In the genomic region with DNA sequence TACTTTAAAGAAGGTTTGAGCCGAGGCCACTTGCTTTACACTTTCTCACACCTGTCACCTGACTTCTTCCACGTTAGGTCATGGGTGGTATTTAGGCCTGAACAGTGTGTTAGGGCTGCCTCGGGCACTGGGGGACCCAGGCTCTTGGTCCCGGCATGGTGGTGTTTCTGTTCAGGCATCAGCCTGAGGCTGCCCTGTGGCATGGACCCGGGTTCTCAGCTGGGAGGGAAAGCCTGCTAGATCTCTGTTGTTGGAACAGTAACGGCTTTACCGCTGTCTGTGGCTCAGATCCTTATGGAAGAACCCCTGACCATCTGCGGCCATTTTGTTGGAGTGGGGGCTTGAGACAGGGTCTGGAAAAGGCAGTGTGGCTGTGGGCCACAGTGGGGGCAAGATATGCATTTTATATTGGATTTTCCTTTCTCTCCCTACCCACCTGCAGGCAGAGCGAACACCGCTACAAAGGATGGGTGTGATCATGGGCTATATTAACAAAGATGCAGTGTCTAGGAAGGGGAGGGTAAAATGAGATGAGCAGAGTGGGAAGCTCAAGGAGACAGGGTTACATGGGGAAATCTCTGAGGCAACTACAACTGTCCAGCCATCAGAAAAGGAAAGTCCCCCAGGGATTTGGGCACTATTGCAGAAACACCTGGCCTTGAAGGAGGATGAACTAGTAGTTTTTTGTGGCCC, we compare ENCODE assay signal across 9 cellular contexts. TPM values are rescaled to one million over a fixed set of nuclear protein-coding genes. Genes with fewer than 3 reads are reported as not detected.
DNase-seq lines count a peak whose midpoint lies in the region; ATAC-seq and TF ChIP-seq lines count a peak whose summit lies in the region.
"Had no signal": no experiment of that assay in that cellular context is flagged by ENCODE, and none has a peak within 500 bp of the region (broad histone marks: within the 10 kb centered on the region; RNA-seq: fewer than 3 reads in every experiment).

No MANE protein-coding gene starts in this region.

- H3K4me2 ChIP-seq in Loucy (ENCODE audit: low read depth, low read length, poor library complexity, severe bottlenecking) (peak overlapping the region; percentile 83), neuronal stem cell (ENCODE audit: insufficient read depth, low read length, poor library complexity, severe bottlenecking) (peak overlapping the region; percentile 38)

- no peaks in the 10 kb centered on the region for H3K9me2 ChIP-seq in Loucy (replicated peaks; ENCODE audit: low read depth, low read length)

- peak; percentile 80 for DNase-seq in DMS53 (lab: John Stamatoyannopoulos, UW)
- DNase-seq in DMS53 treated with DMSO at 0.1 percent for 48 hours (lab: John Stamatoyannopoulos, UW; ENCODE audit: unreplicated experiment) = no peak
- no peak for DNase-seq in breast epithelium (ENCODE audit: low spot score in 2 of 2)
- no peak for DNase-seq in neuronal stem cell (ENCODE audit: low spot score)
- DNase-seq in left lobe of liver (ENCODE audit: low spot score) = no peak

- TF ChIP-seq CTCF in Loucy (conservative IDR thresholded peaks at IDR 0.05; ENCODE audit: low read length) = no peak
- TF ChIP-seq CTCF in breast epithelium (IDR thresholded peaks at IDR 0.05) = no peak

- peak overlapping the region; percentile 38 for H3K18ac ChIP-seq in neuronal stem cell (ENCODE audit: low read length)

- WGBS in neuronal stem cell (ENCODE audit: extremely low coverage in 2 of 2, insufficient read length in 2 of 2, insufficient replicate concordance in 1 of 2), 2 donors = no CpG with 5 or more reads among the region's 10 CpGs

- no peak overlapping the region for H3K23ac ChIP-seq in neuronal stem cell (ENCODE audit: low read depth, low read length, poor library complexity)

- no peaks in the 10 kb centered on the region for H3K79me2 ChIP-seq in Loucy (ENCODE audit: insufficient read depth, low read length)

- no peak overlapping the region for H2BK5ac ChIP-seq in neuronal stem cell (ENCODE audit: low read length)

- H2AFZ ChIP-seq in Loucy (ENCODE audit: low read length) = peak overlapping the region; percentile 96
- H2AFZ ChIP-seq in neuronal stem cell (ENCODE audit: low read length) = peak overlapping the region; percentile 100

- H3K4me1 ChIP-seq in Loucy (ENCODE audit: insufficient read depth, low read length, poor library complexity, severe bottlenecking) (peaks cover 8% of the 10 kb centered on the region), breast epithelium (no peaks in the 10 kb centered on the region), neuronal stem cell (ENCODE audit: control insufficient read depth in 2 of 2, insufficient read depth in 1 of 2, low read depth in 1 of 2, low read length in 2 of 2) (peaks cover 2 to 5% of the 10 kb centered on the region in 2 donors)

- H4K91ac ChIP-seq in neuronal stem cell (ENCODE audit: low read depth, low read length, poor library complexity) = no peak overlapping the region

- no peaks in the 10 kb centered on the region for H3K36me3 ChIP-seq in Loucy (ENCODE audit: insufficient read depth, low read length)
- no peaks in the 10 kb centered on the region for H3K36me3 ChIP-seq in breast epithelium
- no peaks in the 10 kb centered on the region for H3K36me3 ChIP-seq in neuronal stem cell (replicated peaks in 1 of 2; ENCODE audit: control insufficient read depth in 2 of 2, insufficient read depth in 2 of 2, low read length in 2 of 2)

- no peak overlapping the region for H2AK5ac ChIP-seq in neuronal stem cell (ENCODE audit: low read depth, low read length)

- H3K14ac ChIP-seq in neuronal stem cell (ENCODE audit: low read length) = no peak overlapping the region

- no peak overlapping the region for H2BK12ac ChIP-seq in neuronal stem cell (ENCODE audit: low read length)

- no peak for ATAC-seq in esophagus mucosa
- no peak for ATAC-seq in left lobe of liver
- ATAC-seq in GM18909 (IDR thresholded peaks at IDR 0.05; ENCODE audit: poor library complexity, unreplicated experiment) = no peak

- peak overlapping the region; percentile 58 to 80 for H3K27ac ChIP-seq in breast epithelium
- H3K27ac ChIP-seq in neuronal stem cell (replicated peaks; ENCODE audit: low read length) = no peak overlapping the region

- no peak overlapping the region for H4K8ac ChIP-seq in neuronal stem cell (ENCODE audit: low read depth, low read length)

- H3K4ac ChIP-seq in neuronal stem cell (ENCODE audit: low read length) = no peak overlapping the region

- no peaks in the 10 kb centered on the region for H3K27me3 ChIP-seq in Loucy (ENCODE audit: insufficient read depth, low read length, poor library complexity, severe bottlenecking)
- no peaks in the 10 kb centered on the region for H3K27me3 ChIP-seq in breast epithelium
- H3K27me3 ChIP-seq in neuronal stem cell (ENCODE audit: control insufficient read depth in 3 of 3, insufficient read depth in 3 of 3, low read depth in 1 of 3, low read length in 3 of 3) = peaks cover 0 to 52% (median 5%) of the 10 kb centered on the region in 3 experiments

- H3K79me1 ChIP-seq in neuronal stem cell (ENCODE audit: low read depth, low read length) = no peaks in the 10 kb centered on the region

- H3K9me3 ChIP-seq in Loucy (ENCODE audit: insufficient read depth, low read depth, low read length) (no peaks in the 10 kb centered on the region), breast epithelium (no peaks in the 10 kb centered on the region), neuronal stem cell (replicated peaks in 1 of 2; ENCODE audit: control insufficient read depth in 2 of 2, insufficient read depth in 1 of 2, low read depth in 1 of 2, low read length in 2 of 2) (peaks cover 5 to 8% of the 10 kb centered on the region in 2 donors)

- no peaks in the 10 kb centered on the region for H3F3A ChIP-seq in Loucy (ENCODE audit: low read depth)

- H3K4me3 ChIP-seq in Loucy (ENCODE audit: low read length, poor library complexity, severe bottlenecking) (peak overlapping the region; percentile 78), breast epithelium (peak overlapping the region in 1 of 3 donors; percentile 56), neuronal stem cell (ENCODE audit: low read length in 2 of 2) (peak overlapping the region in 1 of 2 donors; percentile 54)

- no peak overlapping the region for H2BK15ac ChIP-seq in neuronal stem cell (ENCODE audit: low read length)

- intact Hi-C loops in breast epithelium (cut with DNase I; ENCODE audit: low total_unique reads) = loop anchor here (5.0 kb wide), 1 partner anchor 112 kb away; no protein-coding TSS in a partner anchor

- no peak overlapping the region for H3K9ac ChIP-seq in Loucy (ENCODE audit: low read depth, low read length, poor library complexity, severe bottlenecking)
- no peak overlapping the region for H3K9ac ChIP-seq in neuronal stem cell (ENCODE audit: low read depth, low read length, poor library complexity)

- no peaks in the 10 kb centered on the region for H4K20me1 ChIP-seq in Loucy (ENCODE audit: insufficient read depth, low read length, poor library complexity, severe bottlenecking)

- no peak overlapping the region for H2BK120ac ChIP-seq in neuronal stem cell (ENCODE audit: low read depth, low read length)

- no peak for TF ChIP-seq POLR2A in breast epithelium (IDR thresholded peaks at IDR 0.05)

RNA-seq across cellular contexts. Expression of a gene that starts 1.6 kb away (rescaled TPM):
- total RNA-seq in breast epithelium (1 to 10 TPM in 2 of 3 donors, under 1 TPM in 1; 0.80 to 5.0 (median 4.9) TPM), esophagus mucosa (0.36 TPM), left lobe of liver (4.0 TPM)
- 4.0 TPM for polyA plus RNA-seq in neuronal stem cell (2013, experiment 1 of 2)
- 2.9 TPM for polyA plus RNA-seq in neuronal stem cell (2013, experiment 2 of 2)
- total RNA-seq: glomerular endothelial cell had no signal

RNA-seq across cellular contexts. Expression of a gene that starts 38.5 kb away (rescaled TPM):
- total RNA-seq in breast epithelium (1 to 10 TPM; 2.9 to 5.0 (median 4.3) TPM), esophagus mucosa (1.4 TPM), left lobe of liver (0.35 TPM)
- 1.6 TPM for polyA plus RNA-seq in neuronal stem cell (2013, experiment 1 of 2)
- polyA plus RNA-seq in neuronal stem cell (2013, experiment 2 of 2) = 1.4 TPM
